Comparison of ENCODE assay signal across 10 cellular contexts in genomic region chr16:11978080-11978479, GRCh38. TPM values are rescaled to one million over a fixed set of nuclear protein-coding genes. Genes with fewer than 3 reads are reported as not detected.
A peak's percentile ranks its signal among the peaks of the same experiment; 100 is the strongest.
DNase-seq lines count a peak whose midpoint lies in the region; ATAC-seq and TF ChIP-seq lines count a peak whose summit lies in the region.
"Had no signal": no experiment of that assay in that cellular context is flagged by ENCODE, and none has a peak within 500 bp of the region (broad histone marks: within the 10 kb centered on the region; RNA-seq: fewer than 3 reads in every experiment).

No MANE protein-coding gene starts in this region.

- no peaks in the 10 kb centered on the region for H3K27me3 ChIP-seq in heart left ventricle
- no peaks in the 10 kb centered on the region for H3K27me3 ChIP-seq in upper lobe of left lung
- H3K27me3 ChIP-seq: cardiac muscle cell had no signal

- TF ChIP-seq POLR2A in heart left ventricle (IDR thresholded peaks at IDR 0.05) (no peak), upper lobe of left lung (IDR thresholded peaks at IDR 0.05) (no peak)

- no peaks in the 10 kb centered on the region for H3K9me3 Mint-ChIP-seq in activated T-helper 1 cell treated with anti-CD3 and anti-CD28 coated beads, Interleukin-12 subunit alpha, Interleukin-12 subunit beta, Interleukin-2, Interleukin-4 antibody, amounts not matched to agents 30 ng/mL and 10 ng/mL and 1 ng/mL, durations not matched to agents 14 hours and 24 hours and 36 hours
- H3K9me3 Mint-ChIP-seq in mesothelial cell of epicardium, result no peaks in the 10 kb centered on the region

- ATAC-seq in heart left ventricle (no peak), Right ventricle myocardium superior (ENCODE audit: poor library complexity) (no peak), upper lobe of left lung (ENCODE audit: low FRiP score in 2 of 2) (no peak), HG03378 (IDR thresholded peaks at IDR 0.05; ENCODE audit: unreplicated experiment) (no peak), HG02870 (IDR thresholded peaks at IDR 0.05; ENCODE audit: unreplicated experiment) (no peak)

- peak overlapping the region; percentile 96 for H3K4me3 Mint-ChIP-seq in activated T-helper 1 cell treated with anti-CD3 and anti-CD28 coated beads, Interleukin-12 subunit alpha, Interleukin-12 subunit beta, Interleukin-2, Interleukin-4 antibody, amounts not matched to agents 30 ng/mL and 10 ng/mL and 1 ng/mL, durations not matched to agents 14 hours and 24 hours and 36 hours
- H3K4me3 Mint-ChIP-seq in mesothelial cell of epicardium, result peak overlapping the region; percentile 96

- H3K9me3 ChIP-seq in heart left ventricle, result no peaks in the 10 kb centered on the region
- no peaks in the 10 kb centered on the region for H3K9me3 ChIP-seq in upper lobe of left lung

- H3K36me3 ChIP-seq in heart left ventricle (peaks cover 0 to 14% (median 0%) of the 10 kb centered on the region in 9 donors), upper lobe of left lung (no peaks in the 10 kb centered on the region)
- H3K36me3 ChIP-seq: cardiac muscle cell had no signal

- H3K4me3 ChIP-seq in heart left ventricle, result peak overlapping the region in 8 of 12 donors; percentile 83 to 100 (median 92)
- H3K4me3 ChIP-seq in upper lobe of left lung, result peak overlapping the region in 2 of 4 donors; percentile 67 to 98

- peaks cover 5% of the 10 kb centered on the region for H3K36me3 Mint-ChIP-seq in activated T-helper 1 cell treated with anti-CD3 and anti-CD28 coated beads, Interleukin-12 subunit alpha, Interleukin-12 subunit beta, Interleukin-2, Interleukin-4 antibody, amounts not matched to agents 30 ng/mL and 10 ng/mL and 1 ng/mL, durations not matched to agents 14 hours and 24 hours and 36 hours (ENCODE audit: low read depth)
- H3K36me3 Mint-ChIP-seq in mesothelial cell of epicardium, result peaks cover 4% of the 10 kb centered on the region

- H3K4me1 ChIP-seq in heart left ventricle (peaks cover 0 to 24% (median 17%) of the 10 kb centered on the region in 12 donors), upper lobe of left lung (peaks cover 15 to 26% (median 24%) of the 10 kb centered on the region in 4 donors)

- 83 to 94% (median 86%) methylated on average over 2 of the region's 2 CpGs for WGBS in heart left ventricle, 4 donors
- 76 to 94% methylated on average over 2 of the region's 2 CpGs for WGBS in upper lobe of left lung, 2 donors

- intact Hi-C loops in heart left ventricle (cut with DNase I), result loop anchor here in 8 of 10 donors (5.0 to 10.0 kb wide), 4 partner anchors 61 to 89 kb away; partner anchors contain the start of gene GSPT1 (in 1 of the 8)
- intact Hi-C loops in Right ventricle myocardium superior (cut with DNase I), result no loop called here
- intact Hi-C loops in activated T-helper 1 cell treated with anti-CD3 and anti-CD28 coated beads, Interleukin-12 subunit alpha, Interleukin-12 subunit beta, Interleukin-2, Interleukin-4 antibody, amounts not matched to agents 30 ng/mL and 10 ng/mL and 1 ng/mL, durations not matched to agents 14 hours and 24 hours and 36 hours (cut with micrococcal nuclease), result loop anchor here (5.0 to 10.0 kb wide), 3 partner anchors 104 to 1033 kb away; partner anchors contain the start of genes CLEC16A and DEXI

- H3K27ac Mint-ChIP-seq in activated T-helper 1 cell treated with anti-CD3 and anti-CD28 coated beads, Interleukin-12 subunit alpha, Interleukin-12 subunit beta, Interleukin-2, Interleukin-4 antibody, amounts not matched to agents 30 ng/mL and 10 ng/mL and 1 ng/mL, durations not matched to agents 14 hours and 24 hours and 36 hours, result no peak overlapping the region
- H3K27ac Mint-ChIP-seq in mesothelial cell of epicardium, result no peak overlapping the region

- DNase-seq in heart left ventricle, result no peak
- no peak for DNase-seq in Right ventricle myocardium superior
- DNase-seq in activated T-helper 1 cell treated with anti-CD3 and anti-CD28 coated beads, Interleukin-12 subunit alpha, Interleukin-12 subunit beta, Interleukin-2, Interleukin-4 antibody, amounts not matched to agents 30 ng/mL and 10 ng/mL and 1 ng/mL, durations not matched to agents 14 hours and 24 hours and 36 hours (ENCODE audit: low spot score), result no peak
- DNase-seq in mesothelial cell of epicardium (ENCODE audit: low spot score in 2 of 2, unreplicated experiment in 2 of 2), result no peak
- no peak for DNase-seq in upper lobe of left lung
- no peak for DNase-seq in islet precursor cell
- DNase-seq: mesendoderm had no signal

- peaks cover 2% of the 10 kb centered on the region for H3K27me3 Mint-ChIP-seq in activated T-helper 1 cell treated with anti-CD3 and anti-CD28 coated beads, Interleukin-12 subunit alpha, Interleukin-12 subunit beta, Interleukin-2, Interleukin-4 antibody, amounts not matched to agents 30 ng/mL and 10 ng/mL and 1 ng/mL, durations not matched to agents 14 hours and 24 hours and 36 hours (ENCODE audit: insufficient read depth)
- H3K27me3 Mint-ChIP-seq in mesothelial cell of epicardium (ENCODE audit: low read depth), result no peaks in the 10 kb centered on the region

- peaks cover 30% of the 10 kb centered on the region for H3K4me1 Mint-ChIP-seq in activated T-helper 1 cell treated with anti-CD3 and anti-CD28 coated beads, Interleukin-12 subunit alpha, Interleukin-12 subunit beta, Interleukin-2, Interleukin-4 antibody, amounts not matched to agents 30 ng/mL and 10 ng/mL and 1 ng/mL, durations not matched to agents 14 hours and 24 hours and 36 hours (ENCODE audit: low read depth)
- peaks cover 28% of the 10 kb centered on the region for H3K4me1 Mint-ChIP-seq in mesothelial cell of epicardium

- H3K27ac ChIP-seq in heart left ventricle (peak overlapping the region in 8 of 12 donors; percentile 22 to 92 (median 84)), upper lobe of left lung (peak overlapping the region; percentile 20 to 88 (median 83))
- H3K27ac ChIP-seq: cardiac muscle cell had no signal

- no peak for TF ChIP-seq CTCF in heart left ventricle (IDR thresholded peaks at IDR 0.05)
- no peak for TF ChIP-seq CTCF in mesothelial cell of epicardium (IDR thresholded peaks at IDR 0.05; ENCODE audit: unreplicated experiment)
- no peak for TF ChIP-seq CTCF in upper lobe of left lung (IDR thresholded peaks at IDR 0.05)

- no peak for TF ChIP-seq EP300 in upper lobe of left lung (IDR thresholded peaks at IDR 0.05)

RNA-seq across cellular contexts. Expression of gene SNX29, which starts 1.5 kb away (rescaled TPM):
- 10 to 100 TPM in 8 of 9 donors, 1 to 10 TPM in 1; 8.4 to 26.2 (median 12.9) TPM for total RNA-seq in heart left ventricle
- 1 to 10 TPM; 3.7 to 4.3 TPM for polyA plus RNA-seq in heart left ventricle
- 16.5 TPM for total RNA-seq in Right ventricle myocardium superior
- 9.8 and 15.0 TPM in 2 replicates for total RNA-seq in activated T-helper 1 cell treated with anti-CD3 and anti-CD28 coated beads, Interleukin-12 subunit alpha, Interleukin-12 subunit beta, Interleukin-2, Interleukin-4 antibody, amounts not matched to agents 30 ng/mL and 10 ng/mL and 1 ng/mL, durations not matched to agents 14 hours and 24 hours and 36 hours
- 22.6 to 27.3 TPM (median 23.9 TPM) in 3 replicates for total RNA-seq in mesothelial cell of epicardium
- total RNA-seq in upper lobe of left lung, result 10 to 100 TPM; 22.6 to 95.3 (median 42.2) TPM

RNA-seq across cellular contexts. Expression of gene TNFRSF17, which starts 13.1 kb away (rescaled TPM):
- total RNA-seq in heart left ventricle, result under 1 TPM in 1 of 9 donors, not detected in 8; 0.99 TPM
- not detected for polyA plus RNA-seq in heart left ventricle
- not detected for total RNA-seq in Right ventricle myocardium superior
- total RNA-seq in activated T-helper 1 cell treated with anti-CD3 and anti-CD28 coated beads, Interleukin-12 subunit alpha, Interleukin-12 subunit beta, Interleukin-2, Interleukin-4 antibody, amounts not matched to agents 30 ng/mL and 10 ng/mL and 1 ng/mL, durations not matched to agents 14 hours and 24 hours and 36 hours, result not detected in 2 replicates
- total RNA-seq in mesothelial cell of epicardium, result not detected in 3 replicates
- 1 to 10 TPM in 3 of 6 donors, not detected in 3; 1.6 to 2.9 (median 2.0) TPM for total RNA-seq in upper lobe of left lung
- total RNA-seq: cardiac muscle cell had no signal
- polyA plus RNA-seq: cardiac muscle cell had no signal

RNA-seq across cellular contexts. Expression of gene NPIPB2, which starts 36.2 kb away (rescaled TPM):
- total RNA-seq in heart left ventricle (1 to 10 TPM; 1.1 to 6.1 (median 2.5) TPM), Right ventricle myocardium superior (1.6 TPM), mesothelial cell of epicardium (26.8 to 32.0 TPM (median 26.9 TPM) in 3 replicates), upper lobe of left lung (10 to 100 TPM in 3 of 6 donors, 1 to 10 TPM in 3; 3.6 to 47.1 (median 9.0) TPM)
- polyA plus RNA-seq in heart left ventricle, result 1 to 10 TPM; 4.0 to 8.4 TPM
- 15.0 and 18.8 TPM in 2 replicates for total RNA-seq in activated T-helper 1 cell treated with anti-CD3 and anti-CD28 coated beads, Interleukin-12 subunit alpha, Interleukin-12 subunit beta, Interleukin-2, Interleukin-4 antibody, amounts not matched to agents 30 ng/mL and 10 ng/mL and 1 ng/mL, durations not matched to agents 14 hours and 24 hours and 36 hours
